Comparison of ENCODE assay signal across 36 cellular contexts in genomic region chr6:111198841-111199240, GRCh38.
"Had no signal": no experiment of that assay in that cellular context is flagged by ENCODE, and none has a peak within 500 bp of the region (broad histone marks: within the 10 kb centered on the region; RNA-seq: fewer than 3 reads in every experiment).

No MANE protein-coding gene starts in this region.

- H3K9me3 ChIP-seq: MG63 had no signal

- H3K4me3 ChIP-seq: MG63 had no signal

- H3K27ac ChIP-seq: KMS-11 had no signal

- H3K36me3 ChIP-seq: MG63 had no signal

- H3K27me3 ChIP-seq: MG63 had no signal

- DNase-seq: Karpas-422, Kasumi-1, KG1, MG63, MM.1S, MV-4-11, NCI-H1048, NCI-H1092, NCI-H1092 treated with DMSO at 0.1 percent for 48 hours, NCI-H1105, NCI-H1105 treated with DMSO at 0.1 percent for 48 hours, NCI-H1417, NCI-H1417 treated with DMSO at 0.1 percent for 48 hours, NCI-H1436, NCI-H1436 treated with DMSO at 0.1 percent for 48 hours, NCI-H146, NCI-H1694, NCI-H1694 treated with DMSO at 0.1 percent for 48 hours, NCI-H187, NCI-H187 treated with DMSO at 0.1 percent for 48 hours, NCI-H1930, NCI-H2029, NCI-H2029 treated with DMSO at 0.1 percent for 48 hours, NCI-H2081, NCI-H2081 treated with DMSO at 0.1 percent for 48 hours, NCI-H2107, NCI-H2171, NCI-H2171 treated with DMSO at 0.1 percent for 48 hours, NCI-H2227 treated with DMSO at 0.1 percent for 48 hours, NCI-H226, NCI-H345, NCI-H446, NCI-H446 treated with DMSO at 0.1 percent for 48 hours, NCI-H510A, NCI-H510A treated with DMSO at 0.1 percent for 48 hours had no signal
